ENCODE assay signal across 1 cellular context in genomic region chr9:127761061-127761460, GRCh38.
TF ChIP-seq lines count a peak whose summit lies in the region.

No MANE protein-coding gene starts in this region.

TF ChIP-seq in GM23338, 12 proteins besides CTCF, POLR2A, EP300 and RAD21:
- TF ChIP-seq JUNB (IDR thresholded peaks at IDR 0.05; ENCODE audit: unreplicated experiment) = no peak
- TF ChIP-seq POLR2AphosphoS5 (IDR thresholded peaks at IDR 0.05; ENCODE audit: low read depth) = no peak
- TF ChIP-seq ZNF331 (CRISPR knock-in tag; IDR thresholded peaks at IDR 0.05; ENCODE audit: low read depth) = no peak
- TF ChIP-seq STAT1 (IDR thresholded peaks at IDR 0.05; ENCODE audit: unreplicated experiment) = no peak
- TF ChIP-seq, protein P1, sequence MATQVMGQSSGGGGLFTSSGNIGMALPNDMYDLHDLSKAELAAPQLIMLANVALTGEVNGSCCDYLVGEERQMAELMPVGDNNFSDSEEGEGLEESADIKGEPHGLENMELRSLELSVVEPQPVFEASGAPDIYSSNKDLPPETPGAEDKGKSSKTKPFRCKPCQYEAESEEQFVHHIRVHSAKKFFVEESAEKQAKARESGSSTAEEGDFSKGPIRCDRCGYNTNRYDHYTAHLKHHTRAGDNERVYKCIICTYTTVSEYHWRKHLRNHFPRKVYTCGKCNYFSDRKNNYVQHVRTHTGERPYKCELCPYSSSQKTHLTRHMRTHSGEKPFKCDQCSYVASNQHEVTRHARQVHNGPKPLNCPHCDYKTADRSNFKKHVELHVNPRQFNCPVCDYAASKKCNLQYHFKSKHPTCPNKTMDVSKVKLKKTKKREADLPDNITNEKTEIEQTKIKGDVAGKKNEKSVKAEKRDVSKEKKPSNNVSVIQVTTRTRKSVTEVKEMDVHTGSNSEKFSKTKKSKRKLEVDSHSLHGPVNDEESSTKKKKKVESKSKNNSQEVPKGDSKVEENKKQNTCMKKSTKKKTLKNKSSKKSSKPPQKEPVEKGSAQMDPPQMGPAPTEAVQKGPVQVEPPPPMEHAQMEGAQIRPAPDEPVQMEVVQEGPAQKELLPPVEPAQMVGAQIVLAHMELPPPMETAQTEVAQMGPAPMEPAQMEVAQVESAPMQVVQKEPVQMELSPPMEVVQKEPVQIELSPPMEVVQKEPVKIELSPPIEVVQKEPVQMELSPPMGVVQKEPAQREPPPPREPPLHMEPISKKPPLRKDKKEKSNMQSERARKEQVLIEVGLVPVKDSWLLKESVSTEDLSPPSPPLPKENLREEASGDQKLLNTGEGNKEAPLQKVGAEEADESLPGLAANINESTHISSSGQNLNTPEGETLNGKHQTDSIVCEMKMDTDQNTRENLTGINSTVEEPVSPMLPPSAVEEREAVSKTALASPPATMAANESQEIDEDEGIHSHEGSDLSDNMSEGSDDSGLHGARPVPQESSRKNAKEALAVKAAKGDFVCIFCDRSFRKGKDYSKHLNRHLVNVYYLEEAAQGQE (IDR thresholded peaks at IDR 0.05; ENCODE audit: unreplicated experiment) = no peak
